ENCODE assay signal across 14 cellular contexts in genomic region chr7:36310897-36311296, GRCh38.
DNase-seq lines count a peak whose midpoint lies in the region; ATAC-seq and TF ChIP-seq lines count a peak whose summit lies in the region.
"Had no signal": no experiment of that assay in that cellular context is flagged by ENCODE, and none has a peak within 500 bp of the region (broad histone marks: within the 10 kb centered on the region; RNA-seq: fewer than 3 reads in every experiment).

No MANE protein-coding gene starts in this region.

- peak; percentile 28 for DNase-seq in activated CD8-positive, alpha-beta memory T cell treated with anti-CD3 and anti-CD28 coated beads, Interleukin-2, amount 50 U/mL, for 48 hours
- peak; percentile 45 for DNase-seq in mesenteric fat pad (ENCODE audit: low spot score)
- peak; percentile 36 for DNase-seq in sciatic nerve (ENCODE audit: low spot score)
- peak; percentile 8 for DNase-seq in ureter (ENCODE audit: low spot score)
- DNase-seq in NCI-H1092 treated with DMSO at 0.1 percent for 48 hours (lab: John Stamatoyannopoulos, UW) = no peak
- DNase-seq: COR-L47, DMS153, DMS79 treated with DMSO at 0.1 percent for 48 hours, EL, GM23248 had no signal

- intact Hi-C loops in sciatic nerve (cut with DNase I) = no loop called here

- ATAC-seq in sciatic nerve (no peak), SK-N-SH treated with all-trans-retinoic acid at 6 μM for 48 hours (no peak), GM18519 (IDR thresholded peaks at IDR 0.05; ENCODE audit: low FRiP score, unreplicated experiment) (no peak)
- ATAC-seq: A549; CD8-positive, alpha-beta T cell had no signal

TF ChIP-seq in SK-N-SH treated with all-trans-retinoic acid at 6 μM for 48 hours, 23 proteins besides CTCF, POLR2A, EP300 and RAD21:
- no peak for TF ChIP-seq OSR1 (CRISPR knock-in tag; IDR thresholded peaks at IDR 0.05)
- no peak for TF ChIP-seq TOX (CRISPR knock-in tag; IDR thresholded peaks at IDR 0.05; ENCODE audit: borderline replicate concordance)
- TF ChIP-seq ZNF70 (CRISPR knock-in tag; IDR thresholded peaks at IDR 0.05) = no peak
- no peak for TF ChIP-seq ZFP3 (CRISPR knock-in tag; IDR thresholded peaks at IDR 0.05)
- TF ChIP-seq, protein P1, sequence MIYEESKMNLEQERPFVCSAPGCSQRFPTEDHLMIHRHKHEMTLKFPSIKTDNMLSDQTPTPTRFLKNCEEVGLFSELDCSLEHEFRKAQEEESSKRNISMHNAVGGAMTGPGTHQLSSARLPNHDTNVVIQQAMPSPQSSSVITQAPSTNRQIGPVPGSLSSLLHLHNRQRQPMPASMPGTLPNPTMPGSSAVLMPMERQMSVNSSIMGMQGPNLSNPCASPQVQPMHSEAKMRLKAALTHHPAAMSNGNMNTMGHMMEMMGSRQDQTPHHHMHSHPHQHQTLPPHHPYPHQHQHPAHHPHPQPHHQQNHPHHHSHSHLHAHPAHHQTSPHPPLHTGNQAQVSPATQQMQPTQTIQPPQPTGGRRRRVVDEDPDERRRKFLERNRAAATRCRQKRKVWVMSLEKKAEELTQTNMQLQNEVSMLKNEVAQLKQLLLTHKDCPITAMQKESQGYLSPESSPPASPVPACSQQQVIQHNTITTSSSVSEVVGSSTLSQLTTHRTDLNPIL (CRISPR knock-in tag; IDR thresholded peaks at IDR 0.05; ENCODE audit: low read depth) = no peak
- TF ChIP-seq, protein P2, sequence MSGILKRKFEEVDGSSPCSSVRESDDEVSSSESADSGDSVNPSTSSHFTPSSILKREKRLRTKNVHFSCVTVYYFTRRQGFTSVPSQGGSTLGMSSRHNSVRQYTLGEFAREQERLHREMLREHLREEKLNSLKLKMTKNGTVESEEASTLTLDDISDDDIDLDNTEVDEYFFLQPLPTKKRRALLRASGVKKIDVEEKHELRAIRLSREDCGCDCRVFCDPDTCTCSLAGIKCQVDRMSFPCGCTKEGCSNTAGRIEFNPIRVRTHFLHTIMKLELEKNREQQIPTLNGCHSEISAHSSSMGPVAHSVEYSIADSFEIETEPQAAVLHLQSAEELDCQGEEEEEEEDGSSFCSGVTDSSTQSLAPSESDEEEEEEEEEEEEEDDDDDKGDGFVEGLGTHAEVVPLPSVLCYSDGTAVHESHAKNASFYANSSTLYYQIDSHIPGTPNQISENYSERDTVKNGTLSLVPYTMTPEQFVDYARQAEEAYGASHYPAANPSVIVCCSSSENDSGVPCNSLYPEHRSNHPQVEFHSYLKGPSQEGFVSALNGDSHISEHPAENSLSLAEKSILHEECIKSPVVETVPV (CRISPR knock-in tag; IDR thresholded peaks at IDR 0.05) = no peak
- no peak for TF ChIP-seq ESRRG (CRISPR knock-in tag; IDR thresholded peaks at IDR 0.05)
- TF ChIP-seq RARB (CRISPR knock-in tag; IDR thresholded peaks at IDR 0.05) = no peak
- no peak for TF ChIP-seq BACH2 (CRISPR knock-in tag; IDR thresholded peaks at IDR 0.05; ENCODE audit: borderline replicate concordance)
- TF ChIP-seq SNAI2 (CRISPR knock-in tag; IDR thresholded peaks at IDR 0.05) = no peak
- TF ChIP-seq GLIS3 (CRISPR knock-in tag; IDR thresholded peaks at IDR 0.05) = no peak
- no peak for TF ChIP-seq CSDC2 (CRISPR knock-in tag; IDR thresholded peaks at IDR 0.05)
- no peak for TF ChIP-seq ARNTL (CRISPR knock-in tag; IDR thresholded peaks at IDR 0.05; ENCODE audit: borderline replicate concordance, low read depth)
- TF ChIP-seq ZNF8 (CRISPR knock-in tag; IDR thresholded peaks at IDR 0.05) = no peak
- no peak for TF ChIP-seq PPARA (CRISPR knock-in tag; IDR thresholded peaks at IDR 0.05; ENCODE audit: borderline replicate concordance)
